Comparison of ENCODE assay signal across 30 cellular contexts in the genomic region with DNA sequence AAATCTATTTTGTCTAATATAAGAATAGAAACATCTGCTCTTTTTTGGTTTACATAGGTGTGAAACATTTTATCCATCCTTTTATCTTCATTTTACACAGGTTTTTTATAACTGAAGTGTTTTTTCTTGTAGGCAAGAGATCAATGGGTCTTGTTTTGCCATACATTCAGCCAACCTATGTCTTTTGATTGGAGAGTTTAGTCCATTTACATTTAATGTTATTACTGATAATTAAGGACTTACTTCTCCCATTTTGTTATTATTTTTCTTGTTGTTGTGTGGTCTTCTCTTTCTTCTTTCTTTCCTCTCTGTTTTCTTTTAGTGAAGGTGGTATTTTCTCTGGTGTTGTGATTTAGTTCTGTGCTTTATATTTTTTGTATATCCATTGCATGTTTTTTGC.
DNase-seq lines count a peak whose midpoint lies in the region; ATAC-seq, FAIRE-seq and TF ChIP-seq lines count a peak whose summit lies in the region.
"Had no signal": no experiment of that assay in that cellular context is flagged by ENCODE, and none has a peak within 500 bp of the region (broad histone marks: within the 10 kb centered on the region; RNA-seq: fewer than 3 reads in every experiment).

No MANE protein-coding gene starts in this region.

- no peak overlapping the region for H3K4me3 ChIP-seq in GM12878
- no peak overlapping the region for H3K4me3 ChIP-seq in K562
- H3K4me3 ChIP-seq in aorta (ENCODE audit: low read length in 2 of 2) = no peak overlapping the region
- H3K4me3 ChIP-seq in mucosa of descending colon = no peak overlapping the region
- H3K4me3 ChIP-seq: A549; BLaER1; BLaER1 treated with 17β-estradiol and CSF1 and Interleukin-3, amounts not matched to agents 10 nM and 100 nM had no signal

- TF ChIP-seq RAD21 in GM12878 (IDR thresholded peaks at IDR 0.05; ENCODE audit: insufficient read depth, low read depth, low read length) (no peak), K562 (CRISPR knock-in tag; conservative IDR thresholded peaks at IDR 0.05 in 1 of 2, IDR thresholded peaks at IDR 0.05 in 1 of 2) (no peak)

- SMC1A ChIA-PET in GM12878 (lab: Charles Lee; ENCODE audit: uncharacterized antibody, unreplicated experiment) = no interaction called here

- POLR2A ChIA-PET in GM12878 (lab: Charles Lee) (no interaction called here), K562 (lab: Yijun Ruan, JAX) (no interaction called here)

- DNase-seq in GM12878 (ENCODE audit: low read depth, low spot score) (no peak), K562 (ENCODE audit: extremely low read depth in 1 of 4, low spot score in 3 of 4) (no peak), aorta (no peak), mucosa of descending colon (no peak)
- DNase-seq: 8988T; ACHN; AML-193; BE2C; C1 segment of cervical spinal cord; Caco-2; Calu3; CD4-positive, alpha-beta memory T cell; CD4-positive, alpha-beta T cell; CD4-positive, CD25-positive, alpha-beta regulatory T cell; CD8-positive, alpha-beta memory T cell; CD8-positive, alpha-beta T cell; COR-L47; DMS 273 treated with DMSO at 0.1 percent for 48 hours; DMS153; DMS53; DMS79; DMS79 treated with DMSO at 0.1 percent for 48 hours; DND-41; EL had no signal

- H3K79me2 ChIP-seq in GM12878 (ENCODE audit: control insufficient read depth, insufficient read depth, low read length) (no peaks in the 10 kb centered on the region), K562 (ENCODE audit: control insufficient read depth, insufficient read depth, low read length) (no peaks in the 10 kb centered on the region)

- no peak for TF ChIP-seq POLR2A in GM12878 (IDR thresholded peaks at IDR 0.05; ENCODE audit: low read depth, low read length)
- no peak for TF ChIP-seq POLR2A in K562 (conservative IDR thresholded peaks at IDR 0.05)

- H4K20me1 ChIP-seq in GM12878 (ENCODE audit: control insufficient read depth, insufficient read depth) (no peaks in the 10 kb centered on the region), K562 (replicated peaks; ENCODE audit: control insufficient read depth, insufficient read depth, low read length) (no peaks in the 10 kb centered on the region)
- H4K20me1 ChIP-seq: BLaER1; BLaER1 treated with 17β-estradiol and CSF1 and Interleukin-3, amounts not matched to agents 10 nM and 100 nM had no signal

- RAD21 ChIA-PET in GM12878 (lab: Charles Lee; ENCODE audit: unreplicated experiment) = no interaction called here

- H3K9me3 ChIP-seq in GM12878 (replicated peaks; ENCODE audit: control insufficient read depth, insufficient read depth, low read length) (no peaks in the 10 kb centered on the region), K562 (replicated peaks; ENCODE audit: control insufficient read depth, insufficient read depth, low read depth, low read length) (no peaks in the 10 kb centered on the region; the same call in 1 of the 2 replicates), aorta (ENCODE audit: control insufficient read depth, low read length) (no peaks in the 10 kb centered on the region), mucosa of descending colon (peaks cover 36% of the 10 kb centered on the region)
- H3K9me3 ChIP-seq: A549, BE2C, BLaER1, Caco-2 had no signal

- H3K27me3 ChIP-seq in GM12878 (replicated peaks in 1 of 2; ENCODE audit: control insufficient read depth in 2 of 2, insufficient read depth in 2 of 2, low read length in 1 of 2) (no peaks in the 10 kb centered on the region), K562 (ENCODE audit: control insufficient read depth in 2 of 2, insufficient read depth in 2 of 2, low read length in 2 of 2) (no peaks in the 10 kb centered on the region), aorta (ENCODE audit: control insufficient read depth in 1 of 2, insufficient read depth in 2 of 2, low read length in 1 of 2) (no peaks in the 10 kb centered on the region)
- H3K27me3 ChIP-seq: BE2C; BLaER1; BLaER1 treated with 17β-estradiol and CSF1 and Interleukin-3, amounts not matched to agents 10 nM and 100 nM had no signal

- BruUV-seq in GM12878 (replicated peaks; lab: Mats Ljungman, UMichigan) (no TSS peak), K562 (replicated peaks; lab: Mats Ljungman, UMichigan) (no TSS peak)

- H2AFZ ChIP-seq in GM12878 (ENCODE audit: control insufficient read depth, low read depth, low read length) = no peak overlapping the region
- H2AFZ ChIP-seq in K562 (ENCODE audit: low read depth, low read length) = no peak overlapping the region

- in situ Hi-C loops in GM12878 (cut with MboI) = no loop called here
- in situ Hi-C loops in K562 (cut with MboI) = no loop called here

- ATAC-seq in GM12878 (no peak), K562 (no peak), aorta (ENCODE audit: low FRiP score) (no peak), mucosa of descending colon (no peak)
- ATAC-seq: A549; CD8-positive, alpha-beta T cell had no signal

- no peak for TF ChIP-seq CTCF in GM12878 (IDR thresholded peaks at IDR 0.05 in 2 of 3, conservative IDR thresholded peaks at IDR 0.05 in 1 of 3; ENCODE audit: control insufficient read depth in 2 of 3, extremely low read depth in 1 of 3, insufficient read depth in 1 of 3, low read depth in 3 of 3, low read length in 3 of 3)
- TF ChIP-seq CTCF in K562 (IDR thresholded peaks at IDR 0.05 in 2 of 3, conservative IDR thresholded peaks at IDR 0.05 in 1 of 3; ENCODE audit: insufficient read depth in 2 of 3, low read depth in 1 of 3, low read length in 3 of 3) = no peak
- TF ChIP-seq CTCF in mucosa of descending colon (IDR thresholded peaks at IDR 0.05) = no peak

- H3K9ac ChIP-seq in GM12878 (ENCODE audit: control insufficient read depth, insufficient read depth, low read length) (no peak overlapping the region), K562 (ENCODE audit: insufficient read depth in 1 of 2, low read depth in 2 of 2, low read length in 2 of 2) (no peak overlapping the region)
- H3K9ac ChIP-seq: BLaER1; BLaER1 treated with 17β-estradiol and CSF1 and Interleukin-3, amounts not matched to agents 10 nM and 100 nM had no signal

- CTCF ChIA-PET in GM12878 (lab: Yijun Ruan, JAX) = no interaction called here
- CTCF ChIA-PET in K562 (lab: Yijun Ruan, JAX; ENCODE audit: low intra/inter-chr PET ratio) = no interaction called here

- no peak overlapping the region for H3K27ac ChIP-seq in GM12878 (ENCODE audit: control insufficient read depth, insufficient read depth)
- no peak overlapping the region for H3K27ac ChIP-seq in K562 (ENCODE audit: extremely low read depth, low read depth, low read length)
- no peak overlapping the region for H3K27ac ChIP-seq in aorta (ENCODE audit: low read depth in 1 of 2, low read length in 2 of 2)
- H3K27ac ChIP-seq: 22Rv1; A549; BLaER1; BLaER1 treated with 17β-estradiol and CSF1 and Interleukin-3, amounts not matched to agents 10 nM and 100 nM; C4-2B had no signal

- FAIRE-seq in GM12878 (lab: Jason Lieb, UNC) (peak; percentile 56), K562 (lab: Jason Lieb, UNC) (no peak)
- FAIRE-seq: A549, D721Med had no signal

- H3K4me2 ChIP-seq in GM12878 (ENCODE audit: control insufficient read depth, insufficient read depth) = no peak overlapping the region
- no peak overlapping the region for H3K4me2 ChIP-seq in K562 (ENCODE audit: insufficient read depth, low read length)
- H3K4me2 ChIP-seq: A549; BLaER1; BLaER1 treated with 17β-estradiol and CSF1 and Interleukin-3, amounts not matched to agents 10 nM and 100 nM had no signal

- no peaks in the 10 kb centered on the region for H3K9me1 ChIP-seq in K562 (ENCODE audit: control insufficient read depth, insufficient read depth, low read length)

- intact Hi-C loops in GM12878 (cut with micrococcal nuclease; ENCODE audit: unreplicated experiment) = no loop called here
- intact Hi-C loops in K562 (cut with micrococcal nuclease) = no loop called here
- intact Hi-C loops in aorta (cut with DNase I) = no loop called here
- intact Hi-C loops in mucosa of descending colon (cut with DNase I, micrococcal nuclease) = no loop called here

- H3K36me3 ChIP-seq in GM12878 (ENCODE audit: control insufficient read depth in 2 of 2, insufficient read depth in 2 of 2, low read length in 1 of 2) = no peaks in the 10 kb centered on the region
- no peaks in the 10 kb centered on the region for H3K36me3 ChIP-seq in K562 (ENCODE audit: control insufficient read depth, insufficient read depth, low read length)
- no peaks in the 10 kb centered on the region for H3K36me3 ChIP-seq in aorta (ENCODE audit: control insufficient read depth in 1 of 2, insufficient read depth in 2 of 2, low read length in 1 of 2)
- H3K36me3 ChIP-seq in mucosa of descending colon (ENCODE audit: low read depth) = no peaks in the 10 kb centered on the region
- H3K36me3 ChIP-seq: BE2C; BLaER1; BLaER1 treated with 17β-estradiol and CSF1 and Interleukin-3, amounts not matched to agents 10 nM and 100 nM had no signal

- no peak for TF ChIP-seq EP300 in GM12878 (IDR thresholded peaks at IDR 0.05; ENCODE audit: borderline replicate concordance in 1 of 2, control insufficient read depth in 1 of 2, low read depth in 2 of 2, low read length in 2 of 2)
- TF ChIP-seq EP300 in K562 (IDR thresholded peaks at IDR 0.05; ENCODE audit: low read length) = no peak

- no peaks in the 10 kb centered on the region for H3K4me1 ChIP-seq in GM12878 (ENCODE audit: control insufficient read depth, insufficient read depth, low read length)
- no peaks in the 10 kb centered on the region for H3K4me1 ChIP-seq in K562 (replicated peaks in 1 of 2; ENCODE audit: control insufficient read depth in 2 of 2, insufficient read depth in 2 of 2, low read length in 2 of 2)
- no peaks in the 10 kb centered on the region for H3K4me1 ChIP-seq in aorta (ENCODE audit: control insufficient read depth in 1 of 2, insufficient read depth in 2 of 2, low read length in 2 of 2)
- no peaks in the 10 kb centered on the region for H3K4me1 ChIP-seq in mucosa of descending colon (ENCODE audit: low read depth)
- H3K4me1 ChIP-seq: A549; BE2C; BLaER1; BLaER1 treated with 17β-estradiol and CSF1 and Interleukin-3, amounts not matched to agents 10 nM and 100 nM; Caco-2 had no signal

TF ChIP-seq in GM12878, 131 proteins besides CTCF, POLR2A, EP300 and RAD21 (continues in another document):
- TF ChIP-seq, protein P1, sequence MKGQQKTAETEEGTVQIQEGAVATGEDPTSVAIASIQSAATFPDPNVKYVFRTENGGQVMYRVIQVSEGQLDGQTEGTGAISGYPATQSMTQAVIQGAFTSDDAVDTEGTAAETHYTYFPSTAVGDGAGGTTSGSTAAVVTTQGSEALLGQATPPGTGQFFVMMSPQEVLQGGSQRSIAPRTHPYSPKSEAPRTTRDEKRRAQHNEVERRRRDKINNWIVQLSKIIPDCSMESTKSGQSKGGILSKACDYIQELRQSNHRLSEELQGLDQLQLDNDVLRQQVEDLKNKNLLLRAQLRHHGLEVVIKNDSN (IDR thresholded peaks at IDR 0.05; ENCODE audit: borderline replicate concordance, extremely low read length, insufficient read depth, low read depth, low read length) = no peak

TF ChIP-seq in K562, 482 proteins besides CTCF, POLR2A, EP300 and RAD21 (continues in another document):
- no peak for TF ChIP-seq ZNF184 (CRISPR knock-in tag; IDR thresholded peaks at IDR 0.05)
